In genomic region chr2:148667114-148667513, GRCh38 we compare ENCODE assay signal across 28 cellular contexts. TPM values are rescaled to one million over a fixed set of nuclear protein-coding genes. Genes with fewer than 3 reads are reported as not detected.
DNase-seq lines count a peak whose midpoint lies in the region; ATAC-seq and TF ChIP-seq lines count a peak whose summit lies in the region.
"Had no signal": no experiment of that assay in that cellular context is flagged by ENCODE, and none has a peak within 500 bp of the region (broad histone marks: within the 10 kb centered on the region; RNA-seq: fewer than 3 reads in every experiment).

No MANE protein-coding gene starts in this region.

- H3K36me3 Mint-ChIP-seq in activated CD4-positive, alpha-beta T cell treated with anti-CD3 and anti-CD28 coated beads for 36 hours (ENCODE audit: low read depth) = peaks cover 8% of the 10 kb centered on the region
- peaks cover 8% of the 10 kb centered on the region for H3K36me3 Mint-ChIP-seq in activated CD4-positive, alpha-beta T cell treated with anti-CD3 and anti-CD28 coated beads, Interleukin-2, amount 10 ng/mL, durations not matched to agents 7 days and 5 days (ENCODE audit: low read depth)
- H3K36me3 Mint-ChIP-seq in chondrocyte (ENCODE audit: low read depth) (no peaks in the 10 kb centered on the region), nephron progenitor cell (ENCODE audit: low read depth) (peaks cover 37% of the 10 kb centered on the region)
- peaks cover 10% of the 10 kb centered on the region for H3K36me3 Mint-ChIP-seq in effector memory CD8-positive, alpha-beta T cell (ENCODE audit: insufficient read depth)

- no TSS peak for BruUV-seq in IMR-90 (replicated peaks; lab: Mats Ljungman, UMichigan)

- H2BK120ac ChIP-seq in IMR-90 (ENCODE audit: low read depth, low read length) = no peak overlapping the region

- no peak overlapping the region for H2AK5ac ChIP-seq in IMR-90 (ENCODE audit: low read depth, low read length)

- peaks cover 5% of the 10 kb centered on the region; the same call in 1 of the 2 replicates for H3K9me1 ChIP-seq in IMR-90 (ENCODE audit: insufficient read depth, low read length)

- no peak overlapping the region for H2BK15ac ChIP-seq in IMR-90 (ENCODE audit: low read depth, low read length)

- no peak overlapping the region for H2AK9ac ChIP-seq in IMR-90 (replicated peaks; ENCODE audit: low read depth, low read length, poor library complexity)

- POLR2A ChIA-PET in activated CD4-positive, alpha-beta T cell treated with anti-CD3 and anti-CD28 coated beads for 36 hours (lab: Charles Lee) = no interaction called here
- POLR2A ChIA-PET in activated CD4-positive, alpha-beta T cell treated with anti-CD3 and anti-CD28 coated beads, Interleukin-2, amount 10 ng/mL, durations not matched to agents 7 days and 5 days (lab: Charles Lee) = no interaction called here
- POLR2A ChIA-PET in IMR-90 (lab: Charles Lee; ENCODE audit: unreplicated experiment) = no interaction called here

- peaks cover under 1% of the 10 kb centered on the region for H3K9me3 Mint-ChIP-seq in activated CD4-positive, alpha-beta T cell treated with anti-CD3 and anti-CD28 coated beads for 36 hours (ENCODE audit: low read depth)
- H3K9me3 Mint-ChIP-seq in activated CD4-positive, alpha-beta T cell treated with anti-CD3 and anti-CD28 coated beads, Interleukin-2, amount 10 ng/mL, durations not matched to agents 7 days and 5 days = peaks cover under 1% of the 10 kb centered on the region
- H3K9me3 Mint-ChIP-seq in chondrocyte (ENCODE audit: low read depth) (no peaks in the 10 kb centered on the region), nephron progenitor cell (peaks cover 20% of the 10 kb centered on the region)
- H3K9me3 Mint-ChIP-seq in effector memory CD8-positive, alpha-beta T cell = no peaks in the 10 kb centered on the region
- H3K9me3 Mint-ChIP-seq: stimulated activated naive CD8-positive, alpha-beta T cell treated with anti-CD3 and anti-CD28 coated beads, Interleukin-15, amount 100 ng/mL, for 72 hours had no signal

- peaks cover 2% of the 10 kb centered on the region for H3K4me1 ChIP-seq in IMR-90 (ENCODE audit: control insufficient read depth, insufficient read depth, low read length)
- H3K4me1 ChIP-seq in thyroid gland = peaks cover 9 to 13% of the 10 kb centered on the region in 2 donors
- H3K4me1 ChIP-seq: SJCRH30 had no signal

- no peak overlapping the region for H3K4me3 Mint-ChIP-seq in activated CD4-positive, alpha-beta T cell treated with anti-CD3 and anti-CD28 coated beads for 36 hours
- H3K4me3 Mint-ChIP-seq in activated CD4-positive, alpha-beta T cell treated with anti-CD3 and anti-CD28 coated beads, Interleukin-2, amount 10 ng/mL, durations not matched to agents 7 days and 5 days = no peak overlapping the region
- H3K4me3 Mint-ChIP-seq in chondrocyte (ENCODE audit: unreplicated experiment) = no peak overlapping the region
- no peak overlapping the region for H3K4me3 Mint-ChIP-seq in nephron progenitor cell
- peak overlapping the region in 1 of 2 donors; percentile 44 for H3K4me3 Mint-ChIP-seq in effector memory CD8-positive, alpha-beta T cell

- ATAC-seq in activated CD4-positive, alpha-beta T cell treated with anti-CD3 and anti-CD28 coated beads for 36 hours = no peak
- no peak for ATAC-seq in IMR-90 (ENCODE audit: low read depth)
- no peak for ATAC-seq in GM19455 (IDR thresholded peaks at IDR 0.05; ENCODE audit: unreplicated experiment)
- no peak for ATAC-seq in effector memory CD8-positive, alpha-beta T cell (replicated peaks)
- ATAC-seq: gastrocnemius medialis; left cardiac atrium; stimulated activated naive CD8-positive, alpha-beta T cell treated with anti-CD3 and anti-CD28 coated beads, Interleukin-15, amount 100 ng/mL, for 72 hours had no signal

- H2BK5ac ChIP-seq in IMR-90 (ENCODE audit: low read depth, low read length, poor library complexity, severe bottlenecking) = no peak overlapping the region

- H3K18ac ChIP-seq in IMR-90 (ENCODE audit: low read depth, low read length) = no peak overlapping the region

- peak overlapping the region; percentile 42 for H3K27ac Mint-ChIP-seq in activated CD4-positive, alpha-beta T cell treated with anti-CD3 and anti-CD28 coated beads for 36 hours
- no peak overlapping the region for H3K27ac Mint-ChIP-seq in activated CD4-positive, alpha-beta T cell treated with anti-CD3 and anti-CD28 coated beads, Interleukin-2, amount 10 ng/mL, durations not matched to agents 7 days and 5 days
- H3K27ac Mint-ChIP-seq in chondrocyte (ENCODE audit: unreplicated experiment) (peak overlapping the region; percentile 38), nephron progenitor cell (peak overlapping the region; percentile 70)
- peak overlapping the region in 1 of 2 donors; percentile 69 for H3K27ac Mint-ChIP-seq in effector memory CD8-positive, alpha-beta T cell

- no peak overlapping the region for H4K8ac ChIP-seq in IMR-90 (ENCODE audit: low read depth in 2 of 2, low read length in 2 of 2)

- H3K4ac ChIP-seq in IMR-90 (ENCODE audit: low read depth, low read length) = no peak overlapping the region

- TF ChIP-seq POLR2A in IMR-90 (IDR thresholded peaks at IDR 0.05; ENCODE audit: low read depth, low read length) = no peak
- no peak for TF ChIP-seq POLR2A in thyroid gland (IDR thresholded peaks at IDR 0.05)

- no peak overlapping the region for H3K4me2 ChIP-seq in IMR-90 (ENCODE audit: low read depth, low read length)
- H3K4me2 ChIP-seq: hepatocyte had no signal

- H3K56ac ChIP-seq in IMR-90 (ENCODE audit: extremely low read depth, insufficient read depth, low read length) = no peak overlapping the region

- peaks cover 49% of the 10 kb centered on the region for H4K20me1 ChIP-seq in IMR-90 (ENCODE audit: insufficient read depth, low read length)

- no peak overlapping the region for H2BK20ac ChIP-seq in IMR-90 (ENCODE audit: low read depth, low read length)

- CTCF ChIA-PET in activated CD4-positive, alpha-beta T cell treated with anti-CD3 and anti-CD28 coated beads for 36 hours (lab: Charles Lee) = no interaction called here
- CTCF ChIA-PET in activated CD4-positive, alpha-beta T cell treated with anti-CD3 and anti-CD28 coated beads, Interleukin-2, amount 10 ng/mL, durations not matched to agents 7 days and 5 days (lab: Charles Lee) = no interaction called here
- CTCF ChIA-PET in IMR-90 (lab: Yijun Ruan, JAX) = no interaction called here

- H3K27me3 ChIP-seq in IMR-90 (ENCODE audit: control insufficient read depth, insufficient read depth, low read length) (no peaks in the 10 kb centered on the region), thyroid gland (no peaks in the 10 kb centered on the region)
- H3K27me3 ChIP-seq: gastrocnemius medialis, hepatocyte, ovary, SJCRH30 had no signal

- no peak for DNase-seq in activated CD4-positive, alpha-beta T cell treated with anti-CD3 and anti-CD28 coated beads for 36 hours
- no peak for DNase-seq in activated CD4-positive, alpha-beta T cell treated with anti-CD3 and anti-CD28 coated beads, Interleukin-2, amount 10 ng/mL, durations not matched to agents 7 days and 5 days
- no peak for DNase-seq in IMR-90
- DNase-seq in chondrocyte (ENCODE audit: low spot score) = no peak
- DNase-seq in nephron progenitor cell = no peak
- no peak for DNase-seq in thyroid gland
- no peak for DNase-seq in effector memory CD8-positive, alpha-beta T cell
- DNase-seq: 8988T; activated CD4-positive, alpha-beta T cell treated with anti-CD3 and anti-CD28 coated beads, Interleukin-2, amount 50 U/mL, for 48 hours; activated CD4-positive, CD25-positive, alpha-beta regulatory T cell; COR-L47; cortex of kidney; DMS53; gastrocnemius medialis; H7; left cardiac atrium; NCI-H1105; NCI-H345; NCI-H748 treated with DMSO at 0.1 percent for 48 hours; ovary; retina; stimulated activated CD8-positive, alpha-beta memory T cell treated with anti-CD3 and anti-CD28 coated beads, Interleukin-4, amount 100 ng/mL, for 48 hours; stimulated activated naive CD8-positive, alpha-beta T cell treated with anti-CD3 and anti-CD28 coated beads, Interleukin-15, amount 100 ng/mL, for 72 hours had no signal

- H3K36me3 ChIP-seq in IMR-90 (ENCODE audit: control insufficient read depth, insufficient read depth, low read length) = no peaks in the 10 kb centered on the region
- no peaks in the 10 kb centered on the region for H3K36me3 ChIP-seq in thyroid gland
- H3K36me3 ChIP-seq: gastrocnemius medialis, ovary had no signal

- H3K23ac ChIP-seq in IMR-90 (ENCODE audit: low read depth, low read length) = peak overlapping the region; percentile 56; the same call in 1 of the 2 replicates

- no peak overlapping the region for H3K9ac ChIP-seq in IMR-90 (ENCODE audit: low read depth, low read length)

- no peaks in the 10 kb centered on the region for H3K9me3 ChIP-seq in IMR-90 (ENCODE audit: control insufficient read depth, insufficient read depth, low read length)
- no peaks in the 10 kb centered on the region for H3K9me3 ChIP-seq in thyroid gland
- H3K9me3 ChIP-seq: gastrocnemius medialis, ovary, SJCRH30 had no signal

- peaks cover 67% of the 10 kb centered on the region for H3K4me1 Mint-ChIP-seq in activated CD4-positive, alpha-beta T cell treated with anti-CD3 and anti-CD28 coated beads for 36 hours
- peaks cover 24% of the 10 kb centered on the region for H3K4me1 Mint-ChIP-seq in activated CD4-positive, alpha-beta T cell treated with anti-CD3 and anti-CD28 coated beads, Interleukin-2, amount 10 ng/mL, durations not matched to agents 7 days and 5 days
- H3K4me1 Mint-ChIP-seq in chondrocyte (ENCODE audit: low read depth) = peaks cover 34% of the 10 kb centered on the region
- peaks cover 10% of the 10 kb centered on the region for H3K4me1 Mint-ChIP-seq in nephron progenitor cell
- peaks cover 31 to 52% of the 10 kb centered on the region in 2 donors for H3K4me1 Mint-ChIP-seq in effector memory CD8-positive, alpha-beta T cell (ENCODE audit: low read depth in 2 of 2)

- in situ Hi-C loops in IMR-90 (cut with MboI; ENCODE audit: low sequenced_read_pairs) = loop anchor here (25.0 kb wide), 1 partner anchor 895 kb away; no protein-coding TSS in a partner anchor

- H3K27ac ChIP-seq in IMR-90 (ENCODE audit: insufficient read depth, low read length) (no peak overlapping the region), thyroid gland (no peak overlapping the region)
- H3K27ac ChIP-seq: gastrocnemius medialis, hepatocyte, ovary, SJCRH30, skin epidermis had no signal

- TF ChIP-seq RAD21 in IMR-90 (IDR thresholded peaks at IDR 0.05; ENCODE audit: low read length) = no peak

- no peak overlapping the region for H4K91ac ChIP-seq in IMR-90 (ENCODE audit: insufficient read depth, low read depth, low read length)

- no peak for TF ChIP-seq CTCF in IMR-90 (conservative IDR thresholded peaks at IDR 0.05; ENCODE audit: low read depth, low read length)
- no peak for TF ChIP-seq CTCF in chondrocyte (IDR thresholded peaks at IDR 0.05)
- no peak for TF ChIP-seq CTCF in nephron progenitor cell (IDR thresholded peaks at IDR 0.05)
- TF ChIP-seq CTCF in thyroid gland (IDR thresholded peaks at IDR 0.05) = no peak

- 66% methylated on average over 3 of the region's 3 CpGs; no CpG with 5 or more reads in 1 of the 2 experiments for WGBS in IMR-90 (ENCODE audit: extremely low coverage in 2 of 2, insufficient read length in 1 of 2), 2 experiments
- WGBS in thyroid gland, 2 donors = 64 to 68% methylated on average over 3 of the region's 3 CpGs

- no peak overlapping the region for H3K4me3 ChIP-seq in IMR-90 (ENCODE audit: insufficient read depth, low read depth, low read length)
- no peak overlapping the region for H3K4me3 ChIP-seq in thyroid gland (replicated peaks in 1 of 3)
- H3K4me3 ChIP-seq: gastrocnemius medialis, hepatocyte, ovary, SJCRH30, skin epidermis had no signal

- H3K79me1 ChIP-seq in IMR-90 (ENCODE audit: low read depth in 1 of 2, low read length in 2 of 2) = peaks cover 19 to 55% of the 10 kb centered on the region in 2 experiments

- H3K14ac ChIP-seq in IMR-90 (replicated peaks; ENCODE audit: low read depth, low read length) = no peak overlapping the region

- intact Hi-C loops in activated CD4-positive, alpha-beta T cell treated with anti-CD3 and anti-CD28 coated beads for 36 hours (cut with DNase I, micrococcal nuclease) = no loop called here
- intact Hi-C loops in IMR-90 (cut with micrococcal nuclease) (no loop called here), thyroid gland (cut with DNase I) (no loop called here)

- no peaks in the 10 kb centered on the region for H3K27me3 Mint-ChIP-seq in activated CD4-positive, alpha-beta T cell treated with anti-CD3 and anti-CD28 coated beads for 36 hours
- no peaks in the 10 kb centered on the region for H3K27me3 Mint-ChIP-seq in activated CD4-positive, alpha-beta T cell treated with anti-CD3 and anti-CD28 coated beads, Interleukin-2, amount 10 ng/mL, durations not matched to agents 7 days and 5 days
- H3K27me3 Mint-ChIP-seq in chondrocyte (ENCODE audit: low read depth) (no peaks in the 10 kb centered on the region), nephron progenitor cell (ENCODE audit: low read depth, poor library complexity) (no peaks in the 10 kb centered on the region)
- no peaks in the 10 kb centered on the region for H3K27me3 Mint-ChIP-seq in effector memory CD8-positive, alpha-beta T cell
- H3K27me3 Mint-ChIP-seq: IgD-negative memory B cell; stimulated activated naive CD8-positive, alpha-beta T cell treated with anti-CD3 and anti-CD28 coated beads, Interleukin-15, amount 100 ng/mL, for 72 hours had no signal

- H4K5ac ChIP-seq in IMR-90 (ENCODE audit: low read depth, low read length) = no peak overlapping the region

- no peak overlapping the region for H2AFZ ChIP-seq in IMR-90 (replicated peaks; ENCODE audit: low read length, poor library complexity)
- H2AFZ ChIP-seq: hepatocyte had no signal

- dilution Hi-C loops in IMR-90 (cut with HindIII; ENCODE audit: low sequenced_read_pairs, unreplicated experiment) = no loop called here

RNA-seq across cellular contexts. Expression of gene EPC2, which starts 22.6 kb away (rescaled TPM):
- total RNA-seq in activated CD4-positive, alpha-beta T cell treated with anti-CD3 and anti-CD28 coated beads for 36 hours = 10 to 100 TPM; 20.8 to 25.7 TPM
- total RNA-seq in activated CD4-positive, alpha-beta T cell treated with anti-CD3 and anti-CD28 coated beads, Interleukin-2, amount 10 ng/mL, durations not matched to agents 7 days and 5 days = 10 to 100 TPM; 32.0 to 38.1 TPM
- total RNA-seq in IMR-90 (2012; rRNA removed) (22.6 and 26.1 TPM in 2 replicates), chondrocyte (23.2 to 29.3 TPM (median 23.8 TPM) in 3 replicates), thyroid gland (10 to 100 TPM; 37.9 to 55.3 (median 44.1) TPM)
- polyA plus RNA-seq in IMR-90 (2012; rRNA removed) = 10.6 and 11.4 TPM in 2 replicates
- 1.1 and 2.7 TPM in 2 replicates for polyA plus RNA-seq in IMR-90 (2012; cell fraction: cytosol; rRNA removed)
- polyA plus RNA-seq in IMR-90 (2012; cell fraction: nucleus; rRNA removed; ENCODE audit: low replicate concordance) = 2.8 and 14.8 TPM in 2 replicates
